23 cellular contexts compared by ENCODE assay signal in genomic region chr14:65329911-65330310, GRCh38.
DNase-seq lines count a peak whose midpoint lies in the region; ATAC-seq and TF ChIP-seq lines count a peak whose summit lies in the region.
"Had no signal": no experiment of that assay in that cellular context is flagged by ENCODE, and none has a peak within 500 bp of the region (broad histone marks: within the 10 kb centered on the region; RNA-seq: fewer than 3 reads in every experiment).

No MANE protein-coding gene starts in this region.

- no peaks in the 10 kb centered on the region for H3K9me2 ChIP-seq in hepatocyte (replicated peaks; ENCODE audit: insufficient read depth)

- ATAC-seq in GM19023 (IDR thresholded peaks at IDR 0.05; ENCODE audit: unreplicated experiment), result peak; percentile 60
- ATAC-seq in effector memory CD8-positive, alpha-beta T cell (replicated peaks), result no peak
- ATAC-seq in GM18868 (IDR thresholded peaks at IDR 0.05; ENCODE audit: unreplicated experiment), result no peak
- ATAC-seq: activated T-helper 17 cell treated with anti-CD3 and anti-CD28 coated beads, Interleukin-2, amount 50 U/mL, for 72 hours; body of pancreas; CD8-positive, alpha-beta T cell; SK-N-SH treated with all-trans-retinoic acid at 6 μM for 48 hours had no signal

- no peak overlapping the region for H3K4me3 Mint-ChIP-seq in effector memory CD8-positive, alpha-beta T cell
- H3K4me3 Mint-ChIP-seq: activated naive CD8-positive, alpha-beta T cell treated with anti-CD3 and anti-CD28 coated beads, Interleukin-2, amount 10 ng/mL, durations not matched to agents 7 days and 5 days; activated T-helper 17 cell treated with anti-CD3 and anti-CD28 coated beads, Interleukin-2, amount 50 U/mL, for 72 hours; CD8-positive, alpha-beta T cell; H9; nephron had no signal

- H3K27me3 Mint-ChIP-seq in effector memory CD8-positive, alpha-beta T cell, result no peaks in the 10 kb centered on the region
- H3K27me3 Mint-ChIP-seq: activated naive CD8-positive, alpha-beta T cell treated with anti-CD3 and anti-CD28 coated beads, Interleukin-2, amount 10 ng/mL, durations not matched to agents 7 days and 5 days; activated T-helper 17 cell treated with anti-CD3 and anti-CD28 coated beads, Interleukin-2, amount 50 U/mL, for 72 hours had no signal

- H4K20me1 ChIP-seq in BLaER1 (no peaks in the 10 kb centered on the region), hepatocyte (ENCODE audit: insufficient read depth, poor library complexity, severe bottlenecking) (no peaks in the 10 kb centered on the region)

- H3K4me3 ChIP-seq in BLaER1, result no peak overlapping the region
- H3K4me3 ChIP-seq in hepatocyte, result no peak overlapping the region
- H3K4me3 ChIP-seq: body of pancreas, colonic mucosa had no signal

- 76% methylated on average over 2 of the region's 2 CpGs for WGBS in hepatocyte (ENCODE audit: low lambda C conversion rate, missing lambda C conversion rate)

- H3K36me3 Mint-ChIP-seq in effector memory CD8-positive, alpha-beta T cell (ENCODE audit: insufficient read depth), result no peaks in the 10 kb centered on the region
- H3K36me3 Mint-ChIP-seq: CD8-positive, alpha-beta T cell had no signal

- H3K27ac ChIP-seq in BLaER1 (no peak overlapping the region), hepatocyte (peak overlapping the region; percentile 51)
- H3K27ac ChIP-seq: body of pancreas, colonic mucosa had no signal

- H3K27ac Mint-ChIP-seq in effector memory CD8-positive, alpha-beta T cell, result no peak overlapping the region
- H3K27ac Mint-ChIP-seq: activated T-helper 17 cell treated with anti-CD3 and anti-CD28 coated beads, Interleukin-2, amount 50 U/mL, for 72 hours; CD8-positive, alpha-beta T cell; H9 had no signal

- no peak for TF ChIP-seq CTCF in hepatocyte (IDR thresholded peaks at IDR 0.05; ENCODE audit: poor library complexity)

- no peaks in the 10 kb centered on the region for H3K27me3 ChIP-seq in BLaER1
- H3K27me3 ChIP-seq in hepatocyte, result no peaks in the 10 kb centered on the region
- H3K27me3 ChIP-seq: body of pancreas, colonic mucosa had no signal

- no peaks in the 10 kb centered on the region for H3K4me1 Mint-ChIP-seq in effector memory CD8-positive, alpha-beta T cell (ENCODE audit: low read depth in 2 of 2)

- DNase-seq in UCSD-AML1 (lab: John Stamatoyannopoulos, UW; ENCODE audit: unreplicated experiment) (peak; percentile 44), hepatocyte (ENCODE audit: low spot score) (no peak), AG08395 (ENCODE audit: low spot score) (no peak), NCI-H2107 (lab: John Stamatoyannopoulos, UW) (no peak)
- DNase-seq in effector memory CD8-positive, alpha-beta T cell, result no peak
- DNase-seq: activated naive CD8-positive, alpha-beta T cell treated with anti-CD3 and anti-CD28 coated beads, Interleukin-2, amount 10 ng/mL, durations not matched to agents 7 days and 5 days; body of pancreas; CD8-positive, alpha-beta T cell; colonic mucosa; DND-41; H9; NCI-H1694 treated with DMSO at 0.1 percent for 48 hours; NCI-H2227 treated with DMSO at 0.1 percent for 48 hours; NCI-H82; posterior cingulate gyrus; stimulated activated CD4-positive, alpha-beta T cell treated with anti-CD3 and anti-CD28 coated beads, Interleukin-2, amount 100 ng/mL, for 24 hours; T-helper 9 cell had no signal

- H3K4me1 ChIP-seq in BLaER1 (peaks cover 44% of the 10 kb centered on the region), hepatocyte (ENCODE audit: insufficient read depth) (peaks cover 19% of the 10 kb centered on the region)

- H3K36me3 ChIP-seq in BLaER1, result no peaks in the 10 kb centered on the region
- H3K36me3 ChIP-seq in hepatocyte (replicated peaks; ENCODE audit: insufficient read depth, low read depth), result no peaks in the 10 kb centered on the region
- H3K36me3 ChIP-seq: colonic mucosa had no signal

- no peak overlapping the region for H2AFZ ChIP-seq in hepatocyte

- H3K4me2 ChIP-seq in BLaER1 (peak overlapping the region; percentile 17), hepatocyte (no peak overlapping the region)

- H3K9me3 ChIP-seq in BLaER1, result no peaks in the 10 kb centered on the region
- no peaks in the 10 kb centered on the region for H3K9me3 ChIP-seq in hepatocyte (ENCODE audit: low read depth)
- H3K9me3 ChIP-seq: body of pancreas, colonic mucosa had no signal

- H3K9ac ChIP-seq in BLaER1, result no peak overlapping the region

- no peaks in the 10 kb centered on the region for H3K79me2 ChIP-seq in hepatocyte

- no peaks in the 10 kb centered on the region for H3K9me3 Mint-ChIP-seq in effector memory CD8-positive, alpha-beta T cell
- H3K9me3 Mint-ChIP-seq: activated T-helper 17 cell treated with anti-CD3 and anti-CD28 coated beads, Interleukin-2, amount 50 U/mL, for 72 hours; CD8-positive, alpha-beta T cell; H9; nephron had no signal
